Comparison of ENCODE assay signal across 11 cellular contexts in the genomic region with DNA sequence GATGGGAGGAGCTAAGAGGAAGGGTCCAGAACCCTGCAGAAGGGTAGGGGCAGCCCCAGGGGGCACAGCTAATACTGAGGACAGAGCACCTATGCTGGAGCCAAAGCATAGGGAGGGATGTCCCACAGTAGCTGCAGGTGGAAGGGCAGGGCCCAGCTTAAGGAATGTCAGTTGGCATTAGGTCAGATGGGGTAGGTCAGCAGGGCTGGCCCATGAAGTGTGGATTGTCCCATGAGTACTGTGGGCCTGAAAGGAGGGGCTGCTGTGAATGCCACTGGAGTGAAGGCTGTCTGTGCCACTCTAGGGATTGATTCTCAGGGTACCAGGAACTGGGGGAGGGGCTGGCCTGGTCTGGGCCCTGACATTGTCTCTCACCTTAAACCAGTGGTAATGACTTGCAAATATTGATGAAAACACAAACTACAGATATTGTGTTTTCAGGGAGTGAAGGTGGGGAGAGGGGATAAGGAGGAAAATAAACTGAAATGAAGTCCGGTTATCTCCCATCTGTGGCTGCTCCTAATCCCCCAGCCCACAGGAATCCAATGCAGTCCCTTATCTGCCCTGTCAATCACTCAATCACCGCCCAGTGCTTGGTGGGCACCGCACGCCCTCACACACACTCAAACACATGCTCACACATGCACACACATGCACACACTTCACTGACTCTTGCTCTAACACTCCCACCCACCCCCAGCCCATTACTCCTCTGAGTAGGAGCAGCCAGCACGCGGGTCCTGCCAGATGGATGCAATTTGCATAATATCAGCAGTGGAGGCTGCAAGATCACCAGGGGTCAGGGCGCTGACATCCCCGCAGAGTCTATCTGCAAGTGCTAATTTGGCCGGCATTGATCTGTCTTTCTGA. TPM values are rescaled to one million over a fixed set of nuclear protein-coding genes. Genes with fewer than 3 reads are reported as not detected.
A peak's percentile ranks its signal among the peaks of the same experiment; 100 is the strongest.
DNase-seq lines count a peak whose midpoint lies in the region; ATAC-seq and TF ChIP-seq lines count a peak whose summit lies in the region.
"Had no signal": no experiment of that assay in that cellular context is flagged by ENCODE, and none has a peak within 500 bp of the region (broad histone marks: within the 10 kb centered on the region; RNA-seq: fewer than 3 reads in every experiment).

No MANE protein-coding gene starts in this region.

- H3K79me1 ChIP-seq in neuronal stem cell (ENCODE audit: low read depth, low read length) = peaks cover 5% of the 10 kb centered on the region

- H2BK12ac ChIP-seq in neuronal stem cell (ENCODE audit: low read length) = peak overlapping the region; percentile 91

- H3K4ac ChIP-seq in neuronal stem cell (ENCODE audit: low read length) = no peak overlapping the region

- no peak overlapping the region for H2BK5ac ChIP-seq in neuronal stem cell (ENCODE audit: low read length)

- H3K27me3 Mint-ChIP-seq in activated T-cell treated with anti-CD3 and anti-CD28 coated beads, Interleukin-2, amount 50 U/mL, for 24 hours = no peaks in the 10 kb centered on the region
- H3K27me3 Mint-ChIP-seq in glutamatergic neuron (ENCODE audit: unreplicated experiment) = peaks cover 11% of the 10 kb centered on the region

- no peak overlapping the region for H3K4me3 ChIP-seq in neuronal stem cell (ENCODE audit: low read length in 2 of 2)
- H3K4me3 ChIP-seq in urinary bladder (ENCODE audit: low read depth, low read length) = no peak overlapping the region

- peaks cover 38% of the 10 kb centered on the region for H3K36me3 Mint-ChIP-seq in activated T-cell treated with anti-CD3 and anti-CD28 coated beads, Interleukin-2, amount 50 U/mL, for 24 hours (ENCODE audit: low read depth)
- no peaks in the 10 kb centered on the region for H3K36me3 Mint-ChIP-seq in glutamatergic neuron (ENCODE audit: unreplicated experiment)

- H3K9me3 ChIP-seq in neuronal stem cell (replicated peaks in 1 of 2; ENCODE audit: control insufficient read depth in 2 of 2, insufficient read depth in 1 of 2, low read depth in 1 of 2, low read length in 2 of 2) = no peaks in the 10 kb centered on the region

- no peaks in the 10 kb centered on the region for H3K27me3 ChIP-seq in neuronal stem cell (ENCODE audit: control insufficient read depth in 3 of 3, insufficient read depth in 3 of 3, low read depth in 1 of 3, low read length in 3 of 3)

- no peak overlapping the region for H2BK120ac ChIP-seq in neuronal stem cell (ENCODE audit: low read depth, low read length)

- DNase-seq in activated T-cell treated with anti-CD3 and anti-CD28 coated beads, Interleukin-2, amount 50 U/mL, for 24 hours = no peak
- DNase-seq in activated T-cell treated with anti-CD3 and anti-CD28 coated beads, Interleukin-2, amount 50 U/mL, for 48 hours = no peak
- DNase-seq in glutamatergic neuron = peak; percentile 63
- no peak for DNase-seq in neuronal stem cell (ENCODE audit: low spot score)
- DNase-seq in T-helper 1 cell = no peak
- DNase-seq in NCI-H187 treated with DMSO at 0.1 percent for 48 hours (lab: John Stamatoyannopoulos, UW) = no peak
- DNase-seq: activated effector memory CD4-positive, alpha-beta T cell treated with anti-CD3 and anti-CD28 coated beads, Interleukin-2, amount 50 U/mL, for 16 hours; NCI-H2081; nephron progenitor cell had no signal

- no peaks in the 10 kb centered on the region for H3K9me3 Mint-ChIP-seq in activated T-cell treated with anti-CD3 and anti-CD28 coated beads, Interleukin-2, amount 50 U/mL, for 24 hours
- peaks cover 10% of the 10 kb centered on the region for H3K9me3 Mint-ChIP-seq in glutamatergic neuron (ENCODE audit: unreplicated experiment)
- H3K9me3 Mint-ChIP-seq: nephron progenitor cell had no signal

- no peak overlapping the region for H3K14ac ChIP-seq in neuronal stem cell (ENCODE audit: low read length)

- no peak overlapping the region for H4K8ac ChIP-seq in neuronal stem cell (ENCODE audit: low read depth, low read length)

- no peak overlapping the region for H2AFZ ChIP-seq in neuronal stem cell (ENCODE audit: low read length)

- H3K27ac ChIP-seq in neuronal stem cell (replicated peaks; ENCODE audit: low read length) (no peak overlapping the region), urinary bladder (ENCODE audit: low read depth) (peak overlapping the region; percentile 27)

- peak overlapping the region; percentile 18 for H3K27ac Mint-ChIP-seq in activated T-cell treated with anti-CD3 and anti-CD28 coated beads, Interleukin-2, amount 50 U/mL, for 24 hours
- H3K27ac Mint-ChIP-seq in glutamatergic neuron (ENCODE audit: unreplicated experiment) = peak overlapping the region; percentile 93
- H3K27ac Mint-ChIP-seq: nephron progenitor cell had no signal

- no peak overlapping the region for H3K9ac ChIP-seq in neuronal stem cell (ENCODE audit: low read depth, low read length, poor library complexity)

- ATAC-seq in HG03521 (IDR thresholded peaks at IDR 0.05; ENCODE audit: unreplicated experiment) = no peak

- peak overlapping the region; percentile 23 for H3K18ac ChIP-seq in neuronal stem cell (ENCODE audit: low read length)

- H4K91ac ChIP-seq in neuronal stem cell (ENCODE audit: low read depth, low read length, poor library complexity) = no peak overlapping the region

- peaks cover 11% of the 10 kb centered on the region for H3K4me1 Mint-ChIP-seq in activated T-cell treated with anti-CD3 and anti-CD28 coated beads, Interleukin-2, amount 50 U/mL, for 24 hours (ENCODE audit: low read depth)
- H3K4me1 Mint-ChIP-seq in glutamatergic neuron (ENCODE audit: low read depth, unreplicated experiment) = peaks cover 36% of the 10 kb centered on the region

- peak overlapping the region; percentile 23 for H2BK15ac ChIP-seq in neuronal stem cell (ENCODE audit: low read length)

- H3K23ac ChIP-seq in neuronal stem cell (ENCODE audit: low read depth, low read length, poor library complexity) = no peak overlapping the region

- peak overlapping the region; percentile 0 for H2AK5ac ChIP-seq in neuronal stem cell (ENCODE audit: low read depth, low read length)

- H3K4me3 Mint-ChIP-seq in activated T-cell treated with anti-CD3 and anti-CD28 coated beads, Interleukin-2, amount 50 U/mL, for 24 hours = no peak overlapping the region
- H3K4me3 Mint-ChIP-seq in glutamatergic neuron (ENCODE audit: unreplicated experiment) = peak overlapping the region; percentile 73

- H3K4me2 ChIP-seq in neuronal stem cell (ENCODE audit: insufficient read depth, low read length, poor library complexity, severe bottlenecking) = no peak overlapping the region

- TF ChIP-seq CTCF in glutamatergic neuron (IDR thresholded peaks at IDR 0.05; ENCODE audit: partially characterized antibody, unreplicated experiment) = no peak

- H3K36me3 ChIP-seq in neuronal stem cell (replicated peaks in 1 of 2; ENCODE audit: control insufficient read depth in 2 of 2, insufficient read depth in 2 of 2, low read length in 2 of 2) (peaks cover 7 to 18% of the 10 kb centered on the region in 2 donors), urinary bladder (ENCODE audit: insufficient read depth) (no peaks in the 10 kb centered on the region)

- no CpG with 5 or more reads among the region's 9 CpGs for WGBS in neuronal stem cell (ENCODE audit: extremely low coverage in 2 of 2, insufficient read length in 2 of 2, insufficient replicate concordance in 1 of 2), 2 donors
- 84% methylated on average over 9 of the region's 9 CpGs for WGBS in urinary bladder

- H3K4me1 ChIP-seq in neuronal stem cell (ENCODE audit: control insufficient read depth in 2 of 2, insufficient read depth in 1 of 2, low read depth in 1 of 2, low read length in 2 of 2) = peaks cover 36 to 67% of the 10 kb centered on the region in 2 donors
- no peaks in the 10 kb centered on the region for H3K4me1 ChIP-seq in urinary bladder (ENCODE audit: insufficient read depth)

RNA-seq across cellular contexts. Expression of gene DMAP1, which starts 27.8 kb away (rescaled TPM):
- total RNA-seq in glutamatergic neuron (ENCODE audit: unreplicated experiment) (62.6 TPM), urinary bladder (17.2 TPM)
- polyA plus RNA-seq in neuronal stem cell (2013, experiment 1 of 2) = 31.9 TPM
- 31.3 TPM for polyA plus RNA-seq in neuronal stem cell (2013, experiment 2 of 2)
- 33.7 TPM for polyA plus RNA-seq in urinary bladder
